Comparison of ENCODE assay signal across 10 cellular contexts in the genomic region with DNA sequence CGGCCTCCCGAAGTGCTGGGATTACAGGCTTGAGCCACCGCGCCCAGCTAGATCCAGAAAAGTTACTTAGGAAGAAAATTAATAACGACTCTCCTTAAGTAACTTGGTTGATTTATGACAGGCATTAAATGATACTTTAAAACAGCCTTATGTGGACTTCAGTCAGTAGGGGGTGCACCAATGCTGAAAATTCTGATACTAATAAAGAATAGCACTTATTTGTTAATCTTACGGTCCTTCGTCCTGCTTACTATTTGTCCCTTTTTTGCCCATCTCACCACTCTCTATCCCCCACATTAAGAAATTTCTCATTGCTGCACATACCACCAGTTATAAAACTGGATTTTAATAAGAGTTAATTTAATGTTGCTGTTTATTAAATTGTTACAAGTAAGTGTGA. TPM values are rescaled to one million over a fixed set of nuclear protein-coding genes. Genes with fewer than 3 reads are reported as not detected.
DNase-seq lines count a peak whose midpoint lies in the region; ATAC-seq and TF ChIP-seq lines count a peak whose summit lies in the region.
"Had no signal": no experiment of that assay in that cellular context is flagged by ENCODE, and none has a peak within 500 bp of the region (broad histone marks: within the 10 kb centered on the region; RNA-seq: fewer than 3 reads in every experiment).

No MANE protein-coding gene starts in this region.

- H3F3A ChIP-seq in MM.1S (ENCODE audit: insufficient read depth, low read length), result no peaks in the 10 kb centered on the region

- CTCF ChIA-PET in Calu3 (lab: Charles Lee), result interaction anchor here (0.6 to 0.7 kb wide), 3 partner anchors 171 to 501 kb away, joined by 3 to 5 read pairs (median 4); no protein-coding TSS in a partner anchor

- H3K79me2 ChIP-seq in MM.1S (ENCODE audit: low read length), result no peaks in the 10 kb centered on the region

- H3K4me1 ChIP-seq in MM.1S (ENCODE audit: low read length), result no peaks in the 10 kb centered on the region
- no peaks in the 10 kb centered on the region for H3K4me1 ChIP-seq in breast epithelium

- H3K4me2 ChIP-seq in MM.1S (ENCODE audit: low read depth, low read length), result no peak overlapping the region

- DNase-seq in Calu3 (peak; percentile 37), MM.1S (no peak), breast epithelium (ENCODE audit: low spot score in 2 of 2) (no peak), naive B cell (peak; percentile 25), activated gamma-delta T cell treated with Interleukin-2 at 50 U/mL for 16 hours (no peak), NCI-H2081 (lab: John Stamatoyannopoulos, UW) (no peak)

- H3K27me3 Mint-ChIP-seq in Calu3 (ENCODE audit: unreplicated experiment), result peaks cover 65% of the 10 kb centered on the region
- peaks cover 13 to 29% (median 14%) of the 10 kb centered on the region in 3 donors for H3K27me3 Mint-ChIP-seq in naive B cell

- no peak overlapping the region for H3K4me3 ChIP-seq in MM.1S (ENCODE audit: low read length)
- no peak overlapping the region for H3K4me3 ChIP-seq in breast epithelium

- 0 out of 2 replicates have a peak, but pooled peaks cover 2% of the 10 kb centered on the region for H3K27me3 ChIP-seq in MM.1S (replicated peaks; ENCODE audit: insufficient read depth, low read length)
- H3K27me3 ChIP-seq in breast epithelium, result no peaks in the 10 kb centered on the region

- no TSS peak for BruUV-seq in Calu3 (replicated peaks; lab: Mats Ljungman, UMichigan)

- H3K27ac ChIP-seq in MM.1S (ENCODE audit: low read length) (no peak overlapping the region), breast epithelium (no peak overlapping the region)
- H3K27ac ChIP-seq: epithelial cell of prostate had no signal

- H3K9me2 ChIP-seq in MM.1S (replicated peaks; ENCODE audit: insufficient read depth, low read length), result no peaks in the 10 kb centered on the region

- no peaks in the 10 kb centered on the region for H3K9me3 Mint-ChIP-seq in Calu3 (ENCODE audit: low read depth, unreplicated experiment)
- H3K9me3 Mint-ChIP-seq in naive B cell, result peaks cover 0 to 4% (median 0%) of the 10 kb centered on the region in 7 donors
- H3K9me3 Mint-ChIP-seq: stimulated activated naive CD8-positive, alpha-beta T cell treated with anti-CD3 and anti-CD28 coated beads, Interleukin-15, Interleukin-2, amounts not matched to agents 100 ng/mL and 50 ng/mL, for 24 hours had no signal

- no peaks in the 10 kb centered on the region for H3K4me1 Mint-ChIP-seq in Calu3 (ENCODE audit: low read depth, unreplicated experiment)
- H3K4me1 Mint-ChIP-seq in naive B cell, result peaks cover 0 to 4% (median 2%) of the 10 kb centered on the region in 3 donors

- no peaks in the 10 kb centered on the region for H4K20me1 ChIP-seq in MM.1S (ENCODE audit: insufficient read depth, low read length)

- no peak overlapping the region for H3K9ac ChIP-seq in MM.1S (ENCODE audit: low read length)

- H3K36me3 ChIP-seq in MM.1S (replicated peaks; ENCODE audit: insufficient read depth, low read length) (no peaks in the 10 kb centered on the region), breast epithelium (no peaks in the 10 kb centered on the region)

- H3K9me3 ChIP-seq in MM.1S (replicated peaks; ENCODE audit: insufficient read depth, low read length), result no peaks in the 10 kb centered on the region
- H3K9me3 ChIP-seq in breast epithelium, result no peaks in the 10 kb centered on the region

- intact Hi-C loops in Calu3 (cut with micrococcal nuclease; ENCODE audit: unreplicated experiment), result loop anchor here (10.0 kb wide), 1 partner anchor 169 kb away; no protein-coding TSS in a partner anchor
- intact Hi-C loops in breast epithelium (cut with DNase I; ENCODE audit: low total_unique reads), result no loop called here

- H3K4me3 Mint-ChIP-seq in Calu3 (ENCODE audit: low read depth, unreplicated experiment) (no peak overlapping the region), naive B cell (no peak overlapping the region)
- H3K4me3 Mint-ChIP-seq: stimulated activated naive CD8-positive, alpha-beta T cell treated with anti-CD3 and anti-CD28 coated beads, Interleukin-15, Interleukin-2, amounts not matched to agents 100 ng/mL and 50 ng/mL, for 24 hours had no signal

- H2AFZ ChIP-seq in MM.1S (ENCODE audit: low read length), result no peak overlapping the region

- no peak for TF ChIP-seq POLR2A in breast epithelium (IDR thresholded peaks at IDR 0.05)

- H3K27ac Mint-ChIP-seq in Calu3 (ENCODE audit: unreplicated experiment), result no peak overlapping the region
- peak overlapping the region in 1 of 6 donors; percentile 29 for H3K27ac Mint-ChIP-seq in naive B cell
- H3K27ac Mint-ChIP-seq: stimulated activated naive CD8-positive, alpha-beta T cell treated with anti-CD3 and anti-CD28 coated beads, Interleukin-15, Interleukin-2, amounts not matched to agents 100 ng/mL and 50 ng/mL, for 24 hours had no signal

- peak in 1 of 2 donors; percentile 56 for ATAC-seq in naive B cell (ENCODE audit: low read depth in 2 of 2)
- no peak for ATAC-seq in GM18867 (IDR thresholded peaks at IDR 0.05; ENCODE audit: unreplicated experiment)
- ATAC-seq in GM18858 (IDR thresholded peaks at IDR 0.05; ENCODE audit: unreplicated experiment), result no peak

- no peaks in the 10 kb centered on the region for H3K36me3 Mint-ChIP-seq in Calu3 (ENCODE audit: insufficient read depth, unreplicated experiment)
- no peaks in the 10 kb centered on the region for H3K36me3 Mint-ChIP-seq in naive B cell

- TF ChIP-seq CTCF in Calu3 (IDR thresholded peaks at IDR 0.05; ENCODE audit: unreplicated experiment) (peak; percentile 52), MM.1S (IDR thresholded peaks at IDR 0.05; ENCODE audit: low read length) (peak; percentile 27), breast epithelium (IDR thresholded peaks at IDR 0.05) (peak in 2 of 3 donors; percentile 29 to 30)

RNA-seq across cellular contexts. Expression of gene PRELID3B, which starts 12.7 kb away (rescaled TPM):
- 128 and 136 TPM in 2 replicates for total RNA-seq in Calu3 (2022)
- 10 to 100 TPM; 43.7 to 55.4 (median 52.4) TPM for total RNA-seq in breast epithelium
- polyA plus RNA-seq in naive B cell (ENCODE audit: low read depth in 6 of 6), result 10 to 100 TPM; 34.1 to 46.0 (median 37.5) TPM

RNA-seq across cellular contexts. Expression of gene ATP5F1E, which starts 23.2 kb away (rescaled TPM):
- total RNA-seq in Calu3 (2022) (108 and 116 TPM in 2 replicates), breast epithelium (10 to 100 TPM; 25.6 to 36.4 (median 31.4) TPM)
- polyA plus RNA-seq in naive B cell (ENCODE audit: low read depth in 6 of 6), result 100 to 1,000 TPM in 1 of 6 donors, 10 to 100 TPM in 5; 53.9 to 103 (median 75.5) TPM

RNA-seq across cellular contexts. Expression of gene TUBB1, which starts 36.1 kb away (rescaled TPM):
- not detected in 2 replicates for total RNA-seq in Calu3 (2022)
- under 1 TPM in 1 of 3 donors, not detected in 2; 0.16 TPM for total RNA-seq in breast epithelium
- polyA plus RNA-seq in naive B cell (ENCODE audit: low read depth in 6 of 6), result 10 to 100 TPM in 3 of 6 donors, 1 to 10 TPM in 3; 2.5 to 16.4 (median 11.0) TPM

RNA-seq across cellular contexts. Expression of gene CTSZ, which starts 48.2 kb away (rescaled TPM):
- total RNA-seq in Calu3 (2022), result 158 and 183 TPM in 2 replicates
- total RNA-seq in breast epithelium, result 100 to 1,000 TPM; 135 to 238 (median 181) TPM
- 10 to 100 TPM; 15.7 to 39.6 (median 25.4) TPM for polyA plus RNA-seq in naive B cell (ENCODE audit: low read depth in 6 of 6)

Comparison
In these comparisons a context has a peak if more than half of its experiments do, and no peak if none do; other contexts are left out.
1. DNase-seq: peak in Calu3 (single experiment) and naive B cell (single experiment); none in MM.1S (single experiment), breast epithelium (0 of 2), activated gamma-delta T cell treated with Interleukin-2 at 50 U/mL for 16 hours (single experiment) and NCI-H2081 (0 of 2).
2. Peak in every context shown above with its lines, with median percentiles within 50 percentile points of each other: CTCF ChIP-seq.